19 cellular contexts compared by ENCODE assay signal in the genomic region with DNA sequence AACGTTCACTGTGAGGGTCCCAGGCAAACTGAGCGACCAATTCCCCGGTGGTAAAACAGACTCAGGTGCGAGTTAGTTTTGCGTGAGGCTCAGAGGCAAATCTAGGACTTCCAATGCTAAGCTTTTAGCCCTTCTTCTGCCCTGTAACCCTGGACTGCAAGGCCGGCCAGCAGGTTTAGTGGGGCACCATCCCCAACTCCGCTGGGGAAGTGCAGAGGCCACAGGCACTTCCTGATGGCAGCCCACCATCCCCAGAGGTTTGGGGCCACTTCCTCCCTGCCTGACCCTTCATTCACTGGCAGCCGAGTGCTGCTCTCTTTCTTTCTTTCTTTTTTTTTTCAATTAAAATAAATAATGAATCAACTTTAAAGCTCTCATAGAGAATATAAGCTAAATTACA.
DNase-seq lines count a peak whose midpoint lies in the region; ATAC-seq and TF ChIP-seq lines count a peak whose summit lies in the region.
"Had no signal": no experiment of that assay in that cellular context is flagged by ENCODE, and none has a peak within 500 bp of the region (broad histone marks: within the 10 kb centered on the region; RNA-seq: fewer than 3 reads in every experiment).

No MANE protein-coding gene starts in this region.

- no peak overlapping the region for H3K27ac Mint-ChIP-seq in activated T-cell treated with anti-CD3 and anti-CD28 coated beads, Interleukin-2, amount 50 U/mL, for 24 hours
- H3K27ac Mint-ChIP-seq in glutamatergic neuron (ENCODE audit: unreplicated experiment), result no peak overlapping the region
- H3K27ac Mint-ChIP-seq: CD4-positive, alpha-beta memory T cell; HFFc6 had no signal

- H3K4me3 Mint-ChIP-seq in activated T-cell treated with anti-CD3 and anti-CD28 coated beads, Interleukin-2, amount 50 U/mL, for 24 hours, result no peak overlapping the region
- no peak overlapping the region for H3K4me3 Mint-ChIP-seq in glutamatergic neuron (ENCODE audit: unreplicated experiment)
- H3K4me3 Mint-ChIP-seq: CD4-positive, alpha-beta memory T cell; HFFc6 had no signal

- no peaks in the 10 kb centered on the region for H4K20me1 ChIP-seq in Loucy (ENCODE audit: insufficient read depth, low read length, poor library complexity, severe bottlenecking)

- no peak overlapping the region for H2AFZ ChIP-seq in Loucy (ENCODE audit: low read length)

- H3K9me3 ChIP-seq in Loucy (ENCODE audit: insufficient read depth, low read depth, low read length) (peaks cover 9% of the 10 kb centered on the region; the same call in 1 of the 2 replicates), upper lobe of right lung (no peaks in the 10 kb centered on the region)
- H3K9me3 ChIP-seq: BE2C had no signal

- H3K36me3 ChIP-seq in Loucy (ENCODE audit: insufficient read depth, low read length), result no peaks in the 10 kb centered on the region
- no peaks in the 10 kb centered on the region for H3K36me3 ChIP-seq in upper lobe of right lung
- H3K36me3 ChIP-seq: BE2C had no signal

- no peaks in the 10 kb centered on the region for H3K9me2 ChIP-seq in Loucy (replicated peaks; ENCODE audit: low read depth, low read length)

- no peaks in the 10 kb centered on the region for H3K9me3 Mint-ChIP-seq in activated T-cell treated with anti-CD3 and anti-CD28 coated beads, Interleukin-2, amount 50 U/mL, for 24 hours
- H3K9me3 Mint-ChIP-seq in glutamatergic neuron (ENCODE audit: unreplicated experiment), result no peaks in the 10 kb centered on the region

- peak overlapping the region; percentile 21 for H3K4me3 ChIP-seq in Loucy (ENCODE audit: low read length, poor library complexity, severe bottlenecking)
- no peak overlapping the region for H3K4me3 ChIP-seq in upper lobe of right lung

- H3K27me3 ChIP-seq in Loucy (ENCODE audit: insufficient read depth, low read length, poor library complexity, severe bottlenecking) (no peaks in the 10 kb centered on the region), upper lobe of right lung (peaks cover 12% of the 10 kb centered on the region)

- H3K27ac ChIP-seq in upper lobe of right lung, result no peak overlapping the region

- no peak overlapping the region for H3K9ac ChIP-seq in Loucy (ENCODE audit: low read depth, low read length, poor library complexity, severe bottlenecking)

- no peaks in the 10 kb centered on the region for H3K79me2 ChIP-seq in Loucy (ENCODE audit: insufficient read depth, low read length)

- ATAC-seq in upper lobe of right lung (no peak), GM21529 (IDR thresholded peaks at IDR 0.05; ENCODE audit: unreplicated experiment) (no peak)

- H3K27me3 Mint-ChIP-seq in activated T-cell treated with anti-CD3 and anti-CD28 coated beads, Interleukin-2, amount 50 U/mL, for 24 hours, result peaks cover 45% of the 10 kb centered on the region
- H3K27me3 Mint-ChIP-seq in glutamatergic neuron (ENCODE audit: unreplicated experiment), result peaks cover 10% of the 10 kb centered on the region

- intact Hi-C loops in upper lobe of right lung (cut with DNase I), result no loop called here

- peak; percentile 3 for DNase-seq in activated T-cell treated with anti-CD3 and anti-CD28 coated beads, Interleukin-2, amount 50 U/mL, for 24 hours
- DNase-seq in activated T-cell treated with anti-CD3 and anti-CD28 coated beads for 4 hours (no peak), glutamatergic neuron (peak; percentile 4), upper lobe of right lung (peak; percentile 12), EL (no peak)
- DNase-seq: BE2C; CD4-positive, alpha-beta memory T cell; DMS53; HFFc6; KG1; NCI-H1417 treated with DMSO at 0.1 percent for 48 hours; NCI-H187 treated with DMSO at 0.1 percent for 48 hours; NCI-H226; NCI-H524; NCI-H82; OCI-M1; SIG-M5 had no signal

- no peak for TF ChIP-seq CTCF in Loucy (conservative IDR thresholded peaks at IDR 0.05; ENCODE audit: low read length)
- TF ChIP-seq CTCF in glutamatergic neuron (IDR thresholded peaks at IDR 0.05; ENCODE audit: partially characterized antibody, unreplicated experiment), result no peak
- no peak for TF ChIP-seq CTCF in upper lobe of right lung (IDR thresholded peaks at IDR 0.05)

- peak overlapping the region; percentile 55 for H3K4me2 ChIP-seq in Loucy (ENCODE audit: low read depth, low read length, poor library complexity, severe bottlenecking)

- peaks cover 3% of the 10 kb centered on the region for H3K4me1 Mint-ChIP-seq in activated T-cell treated with anti-CD3 and anti-CD28 coated beads, Interleukin-2, amount 50 U/mL, for 24 hours (ENCODE audit: low read depth)
- H3K4me1 Mint-ChIP-seq in glutamatergic neuron (ENCODE audit: low read depth, unreplicated experiment), result peaks cover 23% of the 10 kb centered on the region

- H3F3A ChIP-seq in Loucy (ENCODE audit: low read depth), result no peaks in the 10 kb centered on the region

- no peaks in the 10 kb centered on the region for H3K36me3 Mint-ChIP-seq in activated T-cell treated with anti-CD3 and anti-CD28 coated beads, Interleukin-2, amount 50 U/mL, for 24 hours (ENCODE audit: low read depth)
- peaks cover 7% of the 10 kb centered on the region for H3K36me3 Mint-ChIP-seq in glutamatergic neuron (ENCODE audit: unreplicated experiment)
- H3K36me3 Mint-ChIP-seq: CD4-positive, alpha-beta memory T cell had no signal

- H3K4me1 ChIP-seq in Loucy (ENCODE audit: insufficient read depth, low read length, poor library complexity, severe bottlenecking), result peaks cover 15% of the 10 kb centered on the region
- H3K4me1 ChIP-seq in upper lobe of right lung, result no peaks in the 10 kb centered on the region
- H3K4me1 ChIP-seq: BE2C had no signal

Comparison
In these comparisons a context has a peak if more than half of its experiments do, and no peak if none do; other contexts are left out.
1. DNase-seq: peak in activated T-cell treated with anti-CD3 and anti-CD28 coated beads, Interleukin-2, amount 50 U/mL, for 24 hours (single experiment), glutamatergic neuron (single experiment) and upper lobe of right lung (single experiment); none in activated T-cell treated with anti-CD3 and anti-CD28 coated beads for 4 hours (single experiment) and EL (single experiment).